In genomic region chr5:95957804-95958203, GRCh38 we compare ENCODE assay signal across 11 cellular contexts. TPM values are rescaled to one million over a fixed set of nuclear protein-coding genes. Genes with fewer than 3 reads are reported as not detected.
A peak's percentile ranks its signal among the peaks of the same experiment; 100 is the strongest.
DNase-seq lines count a peak whose midpoint lies in the region; ATAC-seq and TF ChIP-seq lines count a peak whose summit lies in the region.
"Had no signal": no experiment of that assay in that cellular context is flagged by ENCODE, and none has a peak within 500 bp of the region (broad histone marks: within the 10 kb centered on the region; RNA-seq: fewer than 3 reads in every experiment).

No MANE protein-coding gene starts in this region.

- no peak for ATAC-seq in GM19035 (IDR thresholded peaks at IDR 0.05; ENCODE audit: unreplicated experiment)

- H3K4me3 ChIP-seq in PC-9 (no peak overlapping the region), esophagus squamous epithelium (peak overlapping the region; percentile 58 to 99 (median 89)), skeletal muscle satellite cell (ENCODE audit: low read length) (peak overlapping the region; percentile 99)

- H3K27ac ChIP-seq in PC-9 (no peak overlapping the region), esophagus squamous epithelium (peak overlapping the region; percentile 45 to 100 (median 98))

- H3F3A ChIP-seq in PC-9 (ENCODE audit: insufficient read depth, low read depth) = peaks cover 6% of the 10 kb centered on the region

- no peaks in the 10 kb centered on the region for H3K27me3 ChIP-seq in PC-9 (ENCODE audit: insufficient read depth, low read depth)
- H3K27me3 ChIP-seq in esophagus squamous epithelium = no peaks in the 10 kb centered on the region
- H3K27me3 ChIP-seq in skeletal muscle satellite cell (ENCODE audit: control insufficient read depth, insufficient read depth, low read length) = no peaks in the 10 kb centered on the region

- peaks cover 8% of the 10 kb centered on the region; the same call in 1 of the 2 replicates for H4K20me1 ChIP-seq in PC-9 (ENCODE audit: insufficient read depth)

- DNase-seq in NOMO-1 treated with DMSO at 0.1 percent for 48 hours (lab: John Stamatoyannopoulos, UW; ENCODE audit: unreplicated experiment) = peak; percentile 3
- DNase-seq in NOMO-1 treated with dmso at 0.1 percent for 144 hours (lab: John Stamatoyannopoulos, UW; ENCODE audit: unreplicated experiment) = no peak
- no peak for DNase-seq in PC-9
- no peak for DNase-seq in esophagus squamous epithelium (lab: John Stamatoyannopoulos, UW)
- no peak for DNase-seq in pons (ENCODE audit: low spot score)
- DNase-seq in Ammon's horn (ENCODE audit: low spot score) = no peak
- DNase-seq: H9, head of caudate nucleus, NCI-H524 treated with DMSO at 0.1 percent for 48 hours had no signal

- POLR2A ChIA-PET in PC-9 (lab: Charles Lee; ENCODE audit: unreplicated experiment) = interaction anchor here (0.7 kb wide), 1 partner anchor 360 kb away, joined by 7 read pairs; no protein-coding TSS in a partner anchor

- H3K79me2 ChIP-seq in PC-9 (ENCODE audit: low read depth) = peaks cover 76% of the 10 kb centered on the region

- H3K36me3 ChIP-seq in PC-9 (ENCODE audit: low read depth) = peaks cover 9% of the 10 kb centered on the region
- H3K36me3 ChIP-seq in esophagus squamous epithelium = no peaks in the 10 kb centered on the region
- peaks cover 56% of the 10 kb centered on the region for H3K36me3 ChIP-seq in skeletal muscle satellite cell (ENCODE audit: insufficient read depth, low read length)

- BruUV-seq in PC-9 (replicated peaks; lab: Mats Ljungman, UMichigan) = no TSS peak

- TF ChIP-seq CTCF in PC-9 (conservative IDR thresholded peaks at IDR 0.05) (no peak), esophagus squamous epithelium (IDR thresholded peaks at IDR 0.05) (no peak)

- H3K9me3 ChIP-seq in PC-9 (ENCODE audit: insufficient read depth, low read depth) = 0 out of 2 replicates have a peak, but pooled peaks cover 4% of the 10 kb centered on the region
- no peaks in the 10 kb centered on the region for H3K9me3 ChIP-seq in esophagus squamous epithelium
- H3K9me3 ChIP-seq in skeletal muscle satellite cell (replicated peaks; ENCODE audit: low read length) = no peaks in the 10 kb centered on the region

- CTCF ChIA-PET in PC-9 (lab: Charles Lee) = no interaction called here

- WGBS in esophagus squamous epithelium, 2 donors = 67 to 71% methylated on average over 3 of the region's 3 CpGs

- H3K4me2 ChIP-seq in PC-9 (peak overlapping the region; percentile 90), skeletal muscle satellite cell (ENCODE audit: low read length) (peak overlapping the region; percentile 93)

- H3K9ac ChIP-seq in skeletal muscle satellite cell (ENCODE audit: low read depth, low read length) = peak overlapping the region; percentile 98

- no peak overlapping the region for H2AFZ ChIP-seq in PC-9

- H3K4me1 ChIP-seq in PC-9 (replicated peaks; ENCODE audit: insufficient read depth) (peaks cover 39% of the 10 kb centered on the region), esophagus squamous epithelium (peaks cover 37 to 81% (median 41%) of the 10 kb centered on the region in 3 donors), skeletal muscle satellite cell (ENCODE audit: control insufficient read depth, insufficient read depth, low read length) (peaks cover 46% of the 10 kb centered on the region)

- intact Hi-C loops in PC-9 (cut with micrococcal nuclease; ENCODE audit: unreplicated experiment) = loop anchor here (5.0 kb wide), 1 partner anchor 66 kb away; no protein-coding TSS in a partner anchor
- intact Hi-C loops in esophagus squamous epithelium (cut with DNase I) = loop anchor here (10.0 kb wide), 1 partner anchor 83 kb away; no protein-coding TSS in a partner anchor

- TF ChIP-seq POLR2A in esophagus squamous epithelium (IDR thresholded peaks at IDR 0.05) = no peak

- no peaks in the 10 kb centered on the region for H3K9me2 ChIP-seq in PC-9 (ENCODE audit: insufficient read depth)

RNA-seq across cellular contexts. Expression of gene ELL2, which starts 3.8 kb away (rescaled TPM):
- 25.5 and 27.6 TPM in 2 replicates for total RNA-seq in PC-9 (2021)
- 100 to 1,000 TPM in 3 of 4 donors, 10 to 100 TPM in 1; 74.9 to 124 (median 121) TPM for total RNA-seq in esophagus squamous epithelium
- total RNA-seq in skeletal muscle satellite cell (2012; rRNA removed) = 76.7 and 81.9 TPM in 2 replicates
